ENCODE assay signal across 26 cellular contexts in genomic region chr6:32580593-32580992, GRCh38. TPM values are rescaled to one million over a fixed set of nuclear protein-coding genes. Genes with fewer than 3 reads are reported as not detected.
"Had no signal": no experiment of that assay in that cellular context is flagged by ENCODE, and none has a peak within 500 bp of the region (broad histone marks: within the 10 kb centered on the region; RNA-seq: fewer than 3 reads in every experiment).

No MANE protein-coding gene starts in this region.

- H3K27ac ChIP-seq: body of pancreas, hepatocyte, left lung, prostate gland, stomach, suprapubic skin, transverse colon, uterus had no signal

- H3K27me3 ChIP-seq: body of pancreas, hepatocyte, stomach, suprapubic skin, transverse colon, uterus had no signal

- H3K4me1 ChIP-seq: body of pancreas, prostate gland, stomach, suprapubic skin, transverse colon, uterus had no signal

- H3K9me3 ChIP-seq: body of pancreas, left lung, prostate gland, stomach, suprapubic skin, transverse colon, uterus had no signal

- H3K9me3 Mint-ChIP-seq: activated naive CD4-positive, alpha-beta T cell treated with anti-CD3 and anti-CD28 coated beads, Interleukin-2, amount 10 ng/mL, durations not matched to agents 7 days and 5 days; naive thymus-derived CD8-positive, alpha-beta T cell had no signal

- DNase-seq: activated CD4-positive, alpha-beta T cell treated with anti-CD3 and anti-CD28 coated beads, Interleukin-2, amount 50 U/mL, for 4 hours; activated effector memory CD4-positive, alpha-beta T cell treated with Interleukin-2 at 50 U/mL for 16 hours; activated naive CD4-positive, alpha-beta T cell treated with anti-CD3 and anti-CD28 coated beads, Interleukin-2, amount 10 ng/mL, durations not matched to agents 7 days and 5 days; activated T-cell treated with anti-CD3 and anti-CD28 coated beads, Interleukin-2, amount 50 U/mL, for 48 hours; anterior cingulate cortex; body of pancreas; effector memory CD4-positive, alpha-beta T cell; foreskin melanocyte; kidney glomerular epithelial cell; left lung; naive thymus-derived CD8-positive, alpha-beta T cell; stimulated activated CD4-positive, alpha-beta T cell treated with anti-CD3 and anti-CD28 coated beads, Interleukin-12 subunit alpha, Interleukin-12 subunit beta, amount 100 ng/mL, for 4 hours; stimulated activated CD4-positive, alpha-beta T cell treated with anti-CD3 and anti-CD28 coated beads, Interleukin-4, amount 100 ng/mL, for 4 hours; stomach; T-helper 1 cell; T-helper 9 cell; transverse colon; uterus had no signal

- H3K27ac Mint-ChIP-seq: activated naive CD4-positive, alpha-beta T cell treated with anti-CD3 and anti-CD28 coated beads, Interleukin-2, amount 10 ng/mL, durations not matched to agents 7 days and 5 days; naive thymus-derived CD8-positive, alpha-beta T cell had no signal

- H3K36me3 Mint-ChIP-seq: naive thymus-derived CD8-positive, alpha-beta T cell had no signal

- ATAC-seq: body of pancreas; esophagus mucosa; left lung; naive thymus-derived CD8-positive, alpha-beta T cell had no signal

- H3K4me3 Mint-ChIP-seq: activated naive CD4-positive, alpha-beta T cell treated with anti-CD3 and anti-CD28 coated beads, Interleukin-2, amount 10 ng/mL, durations not matched to agents 7 days and 5 days; naive thymus-derived CD8-positive, alpha-beta T cell had no signal

- H3K36me3 ChIP-seq: prostate gland, stomach, suprapubic skin, transverse colon, uterus had no signal

- H3K4me3 ChIP-seq: body of pancreas, hepatocyte, left lung, lung, prostate gland, stomach, suprapubic skin, transverse colon, uterus had no signal

RNA-seq across cellular contexts. Expression of gene HLA-DRB1, which starts 9.1 kb away (rescaled TPM):
- total RNA-seq: endothelial cell of umbilical vein, osteocyte had no signal
- polyA plus RNA-seq: endothelial cell of umbilical vein had no signal

RNA-seq across cellular contexts. Expression of gene HLA-DRB5, which starts 50.5 kb away (rescaled TPM):
- total RNA-seq: endothelial cell of umbilical vein, esophagus mucosa, osteocyte, prostate gland had no signal
- polyA plus RNA-seq: endothelial cell of umbilical vein had no signal

RNA-seq across cellular contexts. Expression of gene HLA-DQA1, which starts 56.6 kb away (rescaled TPM):
- total RNA-seq: dermis microvascular lymphatic vessel endothelial cell, endothelial cell of umbilical vein, hepatocyte, osteocyte had no signal
- polyA plus RNA-seq: endothelial cell of umbilical vein, hepatocyte had no signal
